In genomic region chr11:9360862-9361622, GRCh38 we compare ENCODE assay signal across 8 cellular contexts. TPM values are rescaled to one million over a fixed set of nuclear protein-coding genes. Genes with fewer than 3 reads are reported as not detected.
DNase-seq lines count a peak whose midpoint lies in the region; ATAC-seq and TF ChIP-seq lines count a peak whose summit lies in the region.
"Not testable (repeated sequence)": the region's sequence is repeated elsewhere in the genome, so short reads cannot be mapped to it uniquely, and the experiment has no call there.

No MANE protein-coding gene starts in this region.

- dilution Hi-C loops in IMR-90 (cut with HindIII; ENCODE audit: low sequenced_read_pairs, unreplicated experiment), result not testable (repeated sequence)

- H2AK5ac ChIP-seq in IMR-90 (ENCODE audit: low read depth, low read length), result peak overlapping the region; percentile 47; the same call in 1 of the 2 replicates

- not testable (repeated sequence) for H4K5ac ChIP-seq in IMR-90 (ENCODE audit: low read depth, low read length)

- peak overlapping the region; percentile 93 for H3K27ac ChIP-seq in ACC112 (ENCODE audit: low read depth, low read length)
- not testable (repeated sequence) for H3K27ac ChIP-seq in IMR-90 (ENCODE audit: insufficient read depth, low read length)
- peak overlapping the region; percentile 92; the same call in 1 of the 2 replicates for H3K27ac ChIP-seq in VCaP
- H3K27ac ChIP-seq in foreskin keratinocyte, result peak overlapping the region; percentile 90
- peak overlapping the region; percentile 99 for H3K27ac ChIP-seq in smooth muscle cell (ENCODE audit: low read depth)

- H3K18ac ChIP-seq in IMR-90 (ENCODE audit: low read depth, low read length), result not testable (repeated sequence)

- not testable (repeated sequence) for DNase-seq in IMR-90; activated naive CD4-positive, alpha-beta T cell treated with anti-CD3 and anti-CD28 coated beads for 36 hours; MCF 10A (ENCODE audit: unreplicated experiment); mesothelial cell of epicardium (ENCODE audit: low spot score in 2 of 2, unreplicated experiment in 2 of 2); smooth muscle cell (lab: John Stamatoyannopoulos, UW; ENCODE audit: unreplicated experiment)
- peak in 1 of 2 donors; percentile 16 for DNase-seq in foreskin keratinocyte

- not testable (repeated sequence) for H3K4me2 ChIP-seq in IMR-90 (ENCODE audit: low read depth, low read length); smooth muscle cell

- not testable (repeated sequence) for H2BK120ac ChIP-seq in IMR-90 (ENCODE audit: low read depth, low read length)

- H2AK9ac ChIP-seq in IMR-90 (replicated peaks; ENCODE audit: low read depth, low read length, poor library complexity), result not testable (repeated sequence)

- H4K8ac ChIP-seq in IMR-90 (ENCODE audit: low read depth in 2 of 2, low read length in 2 of 2), result not testable (repeated sequence)

- not testable (repeated sequence) for H3K36me3 ChIP-seq in ACC112 (ENCODE audit: insufficient read depth, low read length); IMR-90 (ENCODE audit: control insufficient read depth, insufficient read depth, low read length); smooth muscle cell (ENCODE audit: low read depth)

- peaks cover 5 to 20% of the 10 kb centered on the region in 2 experiments; a peak in 1 of 4 replicates for H3K79me1 ChIP-seq in IMR-90 (ENCODE audit: low read depth in 1 of 2, low read length in 2 of 2)

- not testable (repeated sequence) for ATAC-seq in IMR-90 (ENCODE audit: low read depth); foreskin keratinocyte

- H3K9me3 Mint-ChIP-seq in activated naive CD4-positive, alpha-beta T cell treated with anti-CD3 and anti-CD28 coated beads for 36 hours; MCF 10A (ENCODE audit: unreplicated experiment); mesothelial cell of epicardium: not testable (repeated sequence)

- TF ChIP-seq CTCF in IMR-90 (conservative IDR thresholded peaks at IDR 0.05; ENCODE audit: low read depth, low read length); VCaP (conservative IDR thresholded peaks at IDR 0.05); MCF 10A (IDR thresholded peaks at IDR 0.05; ENCODE audit: unreplicated experiment); foreskin keratinocyte (conservative IDR thresholded peaks at IDR 0.05); mesothelial cell of epicardium (IDR thresholded peaks at IDR 0.05; ENCODE audit: unreplicated experiment); smooth muscle cell (IDR thresholded peaks at IDR 0.05; ENCODE audit: borderline replicate concordance, insufficient read depth, poor library complexity, severe bottlenecking): not testable (repeated sequence)

- H4K91ac ChIP-seq in IMR-90 (ENCODE audit: insufficient read depth, low read depth, low read length), result not testable (repeated sequence)

- H2BK20ac ChIP-seq in IMR-90 (ENCODE audit: low read depth, low read length), result not testable (repeated sequence)

- H3K4me3 Mint-ChIP-seq in activated naive CD4-positive, alpha-beta T cell treated with anti-CD3 and anti-CD28 coated beads for 36 hours; MCF 10A (ENCODE audit: unreplicated experiment); mesothelial cell of epicardium: not testable (repeated sequence)

- not testable (repeated sequence) for TF ChIP-seq RAD21 in IMR-90 (IDR thresholded peaks at IDR 0.05; ENCODE audit: low read length)

- H2BK5ac ChIP-seq in IMR-90 (ENCODE audit: low read depth, low read length, poor library complexity, severe bottlenecking), result not testable (repeated sequence)

- H3F3A ChIP-seq in smooth muscle cell (ENCODE audit: low read depth), result peaks cover 13% of the 10 kb centered on the region

- H3K14ac ChIP-seq in IMR-90 (replicated peaks; ENCODE audit: low read depth, low read length), result not testable (repeated sequence)

- peaks cover 13% of the 10 kb centered on the region; the same call in 1 of the 2 replicates for H3K9me1 ChIP-seq in IMR-90 (ENCODE audit: insufficient read depth, low read length)

- WGBS in IMR-90 (ENCODE audit: extremely low coverage in 2 of 2, insufficient read length in 1 of 2), 2 experiments, result 100% methylated on average over 1 of the region's 13 CpGs; no CpG with 5 or more reads in 1 of the 2 experiments
- WGBS in smooth muscle cell (ENCODE audit: low lambda C conversion rate), result 93% methylated on average over 13 of the region's 13 CpGs

- not testable (repeated sequence) for BruUV-seq in IMR-90 (replicated peaks; lab: Mats Ljungman, UMichigan); MCF 10A (replicated peaks; lab: Mats Ljungman, UMichigan)

- peak overlapping the region; percentile 44 for H3K27ac Mint-ChIP-seq in activated naive CD4-positive, alpha-beta T cell treated with anti-CD3 and anti-CD28 coated beads for 36 hours
- H3K27ac Mint-ChIP-seq in MCF 10A (ENCODE audit: low read depth, unreplicated experiment) (peak overlapping the region; percentile 16), mesothelial cell of epicardium (peak overlapping the region; percentile 66)

- not testable (repeated sequence) for H3K9ac ChIP-seq in IMR-90 (ENCODE audit: low read depth, low read length); smooth muscle cell (ENCODE audit: low read depth)

- not testable (repeated sequence) for H3K4me3 ChIP-seq in ACC112 (ENCODE audit: low read depth, low read length); IMR-90 (ENCODE audit: insufficient read depth, low read depth, low read length); smooth muscle cell

- H3K4me1 ChIP-seq in ACC112 (ENCODE audit: control insufficient read depth, insufficient read depth, low read length, unreplicated experiment), result peaks cover 32% of the 10 kb centered on the region
- peaks cover 18% of the 10 kb centered on the region for H3K4me1 ChIP-seq in IMR-90 (ENCODE audit: control insufficient read depth, insufficient read depth, low read length)
- peaks cover 41% of the 10 kb centered on the region for H3K4me1 ChIP-seq in foreskin keratinocyte
- not testable (repeated sequence) for H3K4me1 ChIP-seq in smooth muscle cell (ENCODE audit: low read depth)

- not testable (repeated sequence) for H3K27me3 Mint-ChIP-seq in activated naive CD4-positive, alpha-beta T cell treated with anti-CD3 and anti-CD28 coated beads for 36 hours (ENCODE audit: low read depth); MCF 10A (ENCODE audit: insufficient read depth, unreplicated experiment); mesothelial cell of epicardium (ENCODE audit: low read depth)

- H3K79me2 ChIP-seq in ACC112 (ENCODE audit: control insufficient read depth, insufficient read depth, low read length, unreplicated experiment); smooth muscle cell (ENCODE audit: low read depth): not testable (repeated sequence)

- in situ Hi-C loops in IMR-90 (cut with MboI; ENCODE audit: low sequenced_read_pairs), result not testable (repeated sequence)

- POLR2A ChIA-PET in IMR-90 (lab: Charles Lee; ENCODE audit: unreplicated experiment), result interaction anchor here (0.6 kb wide), 1 partner anchor 96 kb away, joined by 3 read pairs; the partner anchor contains the start of gene DENND5A
- POLR2A ChIA-PET in MCF 10A (lab: Yijun Ruan, JAX), result not testable (repeated sequence)

- not testable (repeated sequence) for H3K23ac ChIP-seq in IMR-90 (ENCODE audit: low read depth, low read length)

- not testable (repeated sequence) for TF ChIP-seq POLR2A in IMR-90 (IDR thresholded peaks at IDR 0.05; ENCODE audit: low read depth, low read length)

- not testable (repeated sequence) for H4K20me1 ChIP-seq in IMR-90 (ENCODE audit: insufficient read depth, low read length); smooth muscle cell (ENCODE audit: low read depth)

- H2AFZ ChIP-seq in ACC112 (ENCODE audit: low read length, unreplicated experiment), result peak overlapping the region; percentile 64
- not testable (repeated sequence) for H2AFZ ChIP-seq in IMR-90 (replicated peaks; ENCODE audit: low read length, poor library complexity); smooth muscle cell (ENCODE audit: low read depth)

- peaks cover 35% of the 10 kb centered on the region for H3K4me1 Mint-ChIP-seq in activated naive CD4-positive, alpha-beta T cell treated with anti-CD3 and anti-CD28 coated beads for 36 hours (ENCODE audit: low read depth)
- H3K4me1 Mint-ChIP-seq in MCF 10A (ENCODE audit: insufficient read depth, unreplicated experiment), result peaks cover 12% of the 10 kb centered on the region
- peaks cover 31% of the 10 kb centered on the region for H3K4me1 Mint-ChIP-seq in mesothelial cell of epicardium

- not testable (repeated sequence) for H3K9me3 ChIP-seq in IMR-90 (ENCODE audit: control insufficient read depth, insufficient read depth, low read length); smooth muscle cell (replicated peaks; ENCODE audit: low read depth)

- H3K36me3 Mint-ChIP-seq in activated naive CD4-positive, alpha-beta T cell treated with anti-CD3 and anti-CD28 coated beads for 36 hours (ENCODE audit: low read depth); MCF 10A (ENCODE audit: insufficient read depth, unreplicated experiment); mesothelial cell of epicardium: not testable (repeated sequence)

- intact Hi-C loops in IMR-90 (cut with micrococcal nuclease), result not testable (repeated sequence)
- intact Hi-C loops in activated naive CD4-positive, alpha-beta T cell treated with anti-CD3 and anti-CD28 coated beads for 36 hours (cut with micrococcal nuclease), result loop anchor here (5.0 to 10.0 kb wide), 4 partner anchors 196 to 944 kb away; partner anchors contain the start of genes ADM, RPL27A and TRIM66
- intact Hi-C loops in MCF 10A (cut with micrococcal nuclease), result loop anchor here (5.0 kb wide), 1 partner anchor 211 kb away; the partner anchor contains the start of gene WEE1

- H3K4ac ChIP-seq in IMR-90 (ENCODE audit: low read depth, low read length), result not testable (repeated sequence)

- CTCF ChIA-PET in IMR-90 (lab: Yijun Ruan, JAX); activated naive CD4-positive, alpha-beta T cell treated with anti-CD3 and anti-CD28 coated beads for 36 hours (lab: Charles Lee); MCF 10A (lab: Yijun Ruan, JAX): not testable (repeated sequence)

- H3K56ac ChIP-seq in IMR-90 (ENCODE audit: extremely low read depth, insufficient read depth, low read length), result not testable (repeated sequence)

- not testable (repeated sequence) for H3K27me3 ChIP-seq in ACC112 (ENCODE audit: insufficient read depth, low read length); IMR-90 (ENCODE audit: control insufficient read depth, insufficient read depth, low read length); foreskin keratinocyte; smooth muscle cell (ENCODE audit: low read depth)

- H2BK15ac ChIP-seq in IMR-90 (ENCODE audit: low read depth, low read length), result 0 out of 3 replicates have a peak overlapping the region, but pooled peaks have one; percentile 60

RNA-seq across cellular contexts. Expression of gene IPO7, which starts 23.4 kb away (rescaled TPM):
- 110 and 124 TPM in 2 replicates for total RNA-seq in IMR-90 (2012; rRNA removed)
- 32.5 and 40.6 TPM in 2 replicates for polyA plus RNA-seq in IMR-90 (2012; rRNA removed)
- 7.0 and 9.1 TPM in 2 replicates for polyA plus RNA-seq in IMR-90 (2012; cell fraction: cytosol; rRNA removed)
- 5.9 and 24.0 TPM in 2 replicates for polyA plus RNA-seq in IMR-90 (2012; cell fraction: nucleus; rRNA removed; ENCODE audit: low replicate concordance)
- total RNA-seq in activated naive CD4-positive, alpha-beta T cell treated with anti-CD3 and anti-CD28 coated beads for 36 hours, result 100 to 1,000 TPM; 164 to 177 TPM
- 116 and 145 TPM in 2 replicates for total RNA-seq in MCF 10A (2022)
- 124 and 127 TPM in 2 replicates for total RNA-seq in foreskin keratinocyte
- polyA plus RNA-seq in foreskin keratinocyte, result 28.7 and 35.1 TPM in 2 replicates
- 123 to 140 TPM (median 129 TPM) in 3 replicates for total RNA-seq in mesothelial cell of epicardium
- 118 and 156 TPM in 2 replicates for total RNA-seq in smooth muscle cell
- polyA plus RNA-seq in smooth muscle cell, result 4.7 and 6.3 TPM in 2 replicates

RNA-seq across cellular contexts. Expression of gene TMEM41B, which starts 46.6 kb away (rescaled TPM):
- total RNA-seq in IMR-90 (2012; rRNA removed) (20.8 and 36.7 TPM in 2 replicates), MCF 10A (2022) (50.3 and 72.8 TPM in 2 replicates), foreskin keratinocyte (58.4 and 71.7 TPM in 2 replicates), mesothelial cell of epicardium (59.2 to 64.5 TPM (median 63.5 TPM) in 3 replicates), smooth muscle cell (57.3 and 95.4 TPM in 2 replicates)
- polyA plus RNA-seq in IMR-90 (2012; rRNA removed) (20.8 and 21.5 TPM in 2 replicates), foreskin keratinocyte (28.6 and 31.9 TPM in 2 replicates), smooth muscle cell (33.6 and 34.8 TPM in 2 replicates)
- 5.3 and 16.1 TPM in 2 replicates for polyA plus RNA-seq in IMR-90 (2012; cell fraction: cytosol; rRNA removed)
- 23.5 and 44.3 TPM in 2 replicates for polyA plus RNA-seq in IMR-90 (2012; cell fraction: nucleus; rRNA removed; ENCODE audit: low replicate concordance)
- 10 to 100 TPM; 27.8 to 30.5 TPM for total RNA-seq in activated naive CD4-positive, alpha-beta T cell treated with anti-CD3 and anti-CD28 coated beads for 36 hours

Comparison
In these comparisons a context has a peak if more than half of its experiments do, and no peak if none do; other contexts are left out.
1. H3K27ac Mint-ChIP-seq: peak in every context shown above with its lines; median percentile 66 in mesothelial cell of epicardium; 44 in activated naive CD4-positive, alpha-beta T cell treated with anti-CD3 and anti-CD28 coated beads for 36 hours; 16 in MCF 10A.